ENCODE assay signal across 2 cellular contexts in genomic region chr22:20935049-20935448, GRCh38. TPM values are rescaled to one million over a fixed set of nuclear protein-coding genes. Genes with fewer than 3 reads are reported as not detected.
"Had no signal": no experiment of that assay in that cellular context is flagged by ENCODE, and none has a peak within 500 bp of the region (broad histone marks: within the 10 kb centered on the region; RNA-seq: fewer than 3 reads in every experiment).

No MANE protein-coding gene starts in this region.

RNA-seq across cellular contexts. Expression of gene AIFM3, which starts 32.0 kb away (rescaled TPM):
- total RNA-seq: activated CD4-positive, alpha-beta memory T cell treated with anti-CD3 and anti-CD28 coated beads for 36 hours; ascending aorta had no signal
